Comparison of ENCODE assay signal across 21 cellular contexts in the genomic region with DNA sequence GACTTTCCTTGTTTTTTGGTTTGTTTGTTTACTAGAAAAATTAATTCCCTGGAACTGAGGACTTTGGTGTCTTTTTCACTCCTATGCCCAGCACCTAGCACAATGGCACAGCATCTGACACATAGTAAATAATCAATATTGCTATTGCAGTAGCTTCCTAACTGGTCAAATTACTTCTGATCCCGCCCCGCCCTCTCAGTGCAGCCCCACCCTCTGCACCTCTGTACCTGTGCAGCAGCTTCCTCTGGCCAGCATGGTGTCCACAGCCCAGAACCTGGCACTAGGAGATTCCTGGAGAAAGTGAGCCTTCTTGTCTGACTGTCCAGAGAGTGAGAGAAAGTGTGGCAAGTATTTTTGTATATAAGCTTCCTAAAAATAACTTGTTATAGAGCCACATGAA.
"Had no signal": no experiment of that assay in that cellular context is flagged by ENCODE, and none has a peak within 500 bp of the region (broad histone marks: within the 10 kb centered on the region; RNA-seq: fewer than 3 reads in every experiment).

No MANE protein-coding gene starts in this region.

- H3K27ac ChIP-seq: body of pancreas, epithelial cell of prostate, neutrophil, parathyroid adenoma had no signal

- H3K9me3 Mint-ChIP-seq: activated naive CD4-positive, alpha-beta T cell treated with anti-CD3 and anti-CD28 coated beads for 36 hours; activated T-cell treated with anti-CD3 and anti-CD28 coated beads, Interleukin-2, amount 50 U/mL, for 4 hours; endodermal cell; natural killer cell had no signal

- H3K4me3 Mint-ChIP-seq: activated CD4-positive, alpha-beta memory T cell treated with anti-CD3 and anti-CD28 coated beads, Interleukin-2, amount 10 ng/mL, durations not matched to agents 7 days and 5 days; activated naive CD4-positive, alpha-beta T cell treated with anti-CD3 and anti-CD28 coated beads for 36 hours; activated T-cell treated with anti-CD3 and anti-CD28 coated beads, Interleukin-2, amount 50 U/mL, for 4 hours; endodermal cell; immature natural killer cell; natural killer cell had no signal

- H3K4me1 ChIP-seq: parathyroid adenoma had no signal

- H3K36me3 ChIP-seq: neutrophil had no signal

- H3K4me3 ChIP-seq: body of pancreas had no signal

- H3K27me3 Mint-ChIP-seq: activated CD4-positive, alpha-beta memory T cell treated with anti-CD3 and anti-CD28 coated beads, Interleukin-2, amount 10 ng/mL, durations not matched to agents 7 days and 5 days had no signal

- H3K4me1 Mint-ChIP-seq: activated CD4-positive, alpha-beta memory T cell treated with anti-CD3 and anti-CD28 coated beads, Interleukin-2, amount 10 ng/mL, durations not matched to agents 7 days and 5 days had no signal

- H3K36me3 Mint-ChIP-seq: immature natural killer cell, natural killer cell had no signal

- ATAC-seq: activated T-cell treated with anti-CD3 and anti-CD28 coated beads, Interleukin-2, amount 50 U/mL, for 4 hours; body of pancreas; natural killer cell had no signal

- DNase-seq: activated CD4-positive, alpha-beta memory T cell treated with anti-CD3 and anti-CD28 coated beads, Interleukin-2, amount 10 ng/mL, durations not matched to agents 7 days and 5 days; activated CD4-positive, alpha-beta T cell treated with anti-CD3 and anti-CD28 coated beads for 48 hours; activated CD4-positive, CD25-positive, alpha-beta regulatory T cell; activated naive CD4-positive, alpha-beta T cell treated with anti-CD3 and anti-CD28 coated beads for 36 hours; activated T-cell treated with anti-CD3 and anti-CD28 coated beads, Interleukin-2, amount 50 U/mL, for 4 hours; body of pancreas; caudate nucleus; endodermal cell; head of caudate nucleus; immature natural killer cell; mesendoderm; natural killer cell; stimulated activated CD4-positive, alpha-beta T cell treated with anti-CD3 and anti-CD28 coated beads, Interleukin-12 subunit alpha, Interleukin-12 subunit beta, amount 100 ng/mL, for 4 hours; stimulated activated CD4-positive, alpha-beta T cell treated with anti-CD3 and anti-CD28 coated beads, Interleukin-1b, Interleukin-23, amount 100 ng/mL, for 48 hours; stimulated activated CD8-positive, alpha-beta memory T cell treated with anti-CD3 and anti-CD28 coated beads, Interleukin-4, amount 100 ng/mL, for 48 hours; stimulated activated naive CD4-positive, alpha-beta T cell; T-helper 1 cell; T-helper 9 cell had no signal

- H3K9ac ChIP-seq: parathyroid adenoma had no signal

- H3K9me3 ChIP-seq: body of pancreas, neutrophil had no signal

- H3K27me3 ChIP-seq: body of pancreas, neutrophil had no signal

- H3K27ac Mint-ChIP-seq: activated CD4-positive, alpha-beta memory T cell treated with anti-CD3 and anti-CD28 coated beads, Interleukin-2, amount 10 ng/mL, durations not matched to agents 7 days and 5 days; activated naive CD4-positive, alpha-beta T cell treated with anti-CD3 and anti-CD28 coated beads for 36 hours; endodermal cell; immature natural killer cell; natural killer cell had no signal
